In the genomic region with DNA sequence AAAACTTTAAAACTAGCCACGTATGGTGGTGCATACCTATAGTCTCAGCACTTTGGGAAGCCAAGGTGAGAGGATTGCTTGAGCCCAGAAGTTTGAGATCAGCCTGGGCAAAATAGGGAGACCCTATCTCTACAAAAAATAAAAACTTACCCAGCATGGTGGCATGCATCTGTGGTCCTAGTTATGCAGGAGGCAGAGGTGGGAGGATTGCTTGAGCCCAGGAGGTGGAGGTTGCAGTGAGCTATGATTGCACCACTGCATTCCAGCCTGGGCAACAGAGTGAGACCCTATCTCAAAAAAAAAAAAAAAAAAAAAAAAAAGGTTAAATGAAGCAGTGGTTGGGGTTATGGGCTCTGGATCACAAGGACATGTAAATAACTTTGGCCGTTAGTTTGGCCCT, we compare ENCODE assay signal across 2 cellular contexts.
A peak's percentile ranks its signal among the peaks of the same experiment; 100 is the strongest.
TF ChIP-seq lines count a peak whose summit lies in the region.

No MANE protein-coding gene starts in this region.

TF ChIP-seq in HEK293, 187 proteins besides CTCF, POLR2A, EP300 and RAD21:
- TF ChIP-seq, protein P1, sequence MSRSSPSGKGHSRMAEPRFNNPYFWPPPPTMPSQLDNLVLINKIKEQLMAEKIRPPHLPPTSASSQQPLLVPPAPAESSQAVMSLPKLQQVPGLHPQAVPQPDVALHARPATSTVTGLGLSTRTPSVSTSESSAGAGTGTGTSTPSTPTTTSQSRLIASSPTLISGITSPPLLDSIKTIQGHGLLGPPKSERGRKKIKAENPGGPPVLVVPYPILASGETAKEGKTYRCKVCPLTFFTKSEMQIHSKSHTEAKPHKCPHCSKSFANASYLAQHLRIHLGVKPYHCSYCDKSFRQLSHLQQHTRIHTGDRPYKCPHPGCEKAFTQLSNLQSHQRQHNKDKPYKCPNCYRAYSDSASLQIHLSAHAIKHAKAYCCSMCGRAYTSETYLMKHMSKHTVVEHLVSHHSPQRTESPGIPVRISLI (tag by site-specific recombination; IDR thresholded peaks at IDR 0.05): peak; percentile 66; the same call in 1 of the 2 replicates
- TF ChIP-seq ZNF121 (tag by site-specific recombination; IDR thresholded peaks at IDR 0.05): peak; percentile 87; the same call in 1 of the 2 replicates
TF ChIP-seq in HEK293: peak in this region for 2; not testable (repeated sequence) for 185.

TF ChIP-seq in K562, 482 proteins besides CTCF, POLR2A, EP300 and RAD21:
- peak; percentile 58; the same call in 1 of the 2 replicates for TF ChIP-seq ZNF121 (CRISPR knock-in tag; conservative IDR thresholded peaks at IDR 0.05)
